In the genomic region with DNA sequence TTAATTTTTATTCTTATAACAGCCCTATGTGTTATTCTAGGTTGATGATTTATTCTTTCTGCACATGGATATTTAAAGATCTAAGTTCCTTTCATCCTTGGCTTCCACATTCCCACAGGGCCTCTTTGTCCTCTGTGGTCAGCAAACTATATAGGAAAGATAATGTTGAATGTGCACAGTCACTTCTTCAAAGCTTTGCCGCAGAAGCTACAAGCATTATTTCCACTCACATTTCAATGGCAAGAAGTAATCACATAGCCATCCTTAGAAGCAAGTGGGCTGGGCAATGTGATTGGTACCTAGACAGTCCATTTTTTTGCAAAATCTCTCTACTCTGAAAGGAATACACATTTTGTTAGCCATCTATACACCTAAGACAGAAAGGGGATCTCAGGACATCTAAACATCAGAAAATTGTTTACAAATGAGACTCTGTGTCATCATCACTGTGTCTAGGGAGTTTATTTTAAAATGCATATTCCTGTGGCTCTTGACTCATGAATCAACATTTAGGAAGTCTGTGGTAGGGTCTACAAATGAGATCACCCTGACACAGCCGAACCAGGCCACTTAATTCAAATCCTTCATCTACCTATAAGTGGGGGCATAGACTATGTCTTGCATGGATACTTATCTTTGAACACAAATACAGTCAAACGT, we compare ENCODE assay signal across 16 cellular contexts.
DNase-seq lines count a peak whose midpoint lies in the region; ATAC-seq and TF ChIP-seq lines count a peak whose summit lies in the region.
"Had no signal": no experiment of that assay in that cellular context is flagged by ENCODE, and none has a peak within 500 bp of the region (broad histone marks: within the 10 kb centered on the region; RNA-seq: fewer than 3 reads in every experiment).

No MANE protein-coding gene starts in this region.

- H3K9me3 ChIP-seq in GM23248 (ENCODE audit: low read depth): no peaks in the 10 kb centered on the region
- H3K9me3 ChIP-seq in fibroblast of lung (ENCODE audit: control insufficient read depth, insufficient read depth, low read depth, low read length): no peaks in the 10 kb centered on the region

- peaks cover 0 to 6% (median 0%) of the 10 kb centered on the region in 5 donors for H3K27me3 Mint-ChIP-seq in naive thymus-derived CD8-positive, alpha-beta T cell

- H4K20me1 ChIP-seq in GM23248 (ENCODE audit: insufficient read depth) (no peaks in the 10 kb centered on the region), fibroblast of lung (ENCODE audit: control insufficient read depth, extremely low read depth, insufficient read depth, low read length) (no peaks in the 10 kb centered on the region)

- 0 out of 2 replicates have a peak, but pooled peaks cover 9% of the 10 kb centered on the region for H3F3A ChIP-seq in GM23248 (ENCODE audit: insufficient read depth)

- DNase-seq in GM23248: peak; percentile 37
- DNase-seq in RPMI7951 (ENCODE audit: low read depth): peak; percentile 10
- peak; percentile 9 to 74 for DNase-seq in fibroblast of lung (ENCODE audit: low read depth in 2 of 2)
- DNase-seq in naive thymus-derived CD8-positive, alpha-beta T cell: no peak
- DNase-seq in NCI-H446 treated with DMSO at 0.1 percent for 48 hours (lab: John Stamatoyannopoulos, UW): no peak
- DNase-seq: C1 segment of cervical spinal cord, DMS 273 treated with DMSO at 0.1 percent for 48 hours, NCI-H1105 treated with DMSO at 0.1 percent for 48 hours, NCI-H187, NCI-H446, NCI-H774, SHP77 had no signal

- H3K4me3 Mint-ChIP-seq in naive thymus-derived CD8-positive, alpha-beta T cell: no peak overlapping the region

- H3K27ac Mint-ChIP-seq in naive thymus-derived CD8-positive, alpha-beta T cell: no peak overlapping the region

- H2AFZ ChIP-seq in GM23248 (no peak overlapping the region), fibroblast of lung (ENCODE audit: low read length) (no peak overlapping the region)

- H3K4me1 ChIP-seq in GM23248 (ENCODE audit: insufficient read depth) (peaks cover 15% of the 10 kb centered on the region), fibroblast of lung (ENCODE audit: control insufficient read depth, extremely low read depth, insufficient read depth, low read length) (no peaks in the 10 kb centered on the region)

- peaks cover 0 to 6% (median 0%) of the 10 kb centered on the region in 3 donors for H3K36me3 Mint-ChIP-seq in naive thymus-derived CD8-positive, alpha-beta T cell

- ATAC-seq in HG03025 (IDR thresholded peaks at IDR 0.05; ENCODE audit: low FRiP score, unreplicated experiment): no peak
- ATAC-seq in naive thymus-derived CD8-positive, alpha-beta T cell: no peak
- ATAC-seq in HG03520 (IDR thresholded peaks at IDR 0.05; ENCODE audit: unreplicated experiment): no peak
- ATAC-seq: Panc1 had no signal

- H3K36me3 ChIP-seq in GM23248 (ENCODE audit: low read depth) (no peaks in the 10 kb centered on the region), fibroblast of lung (ENCODE audit: control insufficient read depth, insufficient read depth, low read length) (no peaks in the 10 kb centered on the region)

- WGBS in GM23248 (ENCODE audit: low coverage in 1 of 2, low lambda C conversion rate in 2 of 2, missing lambda C conversion rate in 2 of 2), 2 experiments: 27 to 34% methylated on average over 3 of the region's 3 CpGs

- in situ Hi-C loops in GM23248 (cut with MboI): no loop called here

- H3K27ac ChIP-seq in GM23248 (0 out of 2 replicates have a peak overlapping the region, but pooled peaks have one; percentile 15), fibroblast of lung (ENCODE audit: insufficient read depth, low read length) (no peak overlapping the region)
- H3K27ac ChIP-seq: KMS-11 had no signal

- H3K4me3 ChIP-seq in GM23248 (no peak overlapping the region), fibroblast of lung (replicated peaks in 1 of 4; ENCODE audit: control extremely low read depth in 1 of 4, insufficient read depth in 1 of 4, low read depth in 3 of 4, low read length in 4 of 4) (no peak overlapping the region)

- H3K9ac ChIP-seq in GM23248 (no peak overlapping the region), fibroblast of lung (ENCODE audit: insufficient read depth, low read length) (no peak overlapping the region)
- H3K9ac ChIP-seq: KMS-11 had no signal

- H3K79me2 ChIP-seq in GM23248 (ENCODE audit: insufficient read depth) (no peaks in the 10 kb centered on the region), fibroblast of lung (ENCODE audit: control insufficient read depth, insufficient read depth, low read length) (no peaks in the 10 kb centered on the region)

- peaks cover 0 to 17% (median 4%) of the 10 kb centered on the region in 9 donors for H3K9me3 Mint-ChIP-seq in naive thymus-derived CD8-positive, alpha-beta T cell

- POLR2A ChIA-PET in naive thymus-derived CD8-positive, alpha-beta T cell (lab: Charles Lee): no interaction called here

- no peaks in the 10 kb centered on the region for H3K9me2 ChIP-seq in GM23248 (ENCODE audit: insufficient read depth)

- no peaks in the 10 kb centered on the region for H3K27me3 ChIP-seq in GM23248 (replicated peaks; ENCODE audit: insufficient read depth)
- H3K27me3 ChIP-seq in fibroblast of lung (ENCODE audit: control insufficient read depth, insufficient read depth, low read length): no peaks in the 10 kb centered on the region

- peak overlapping the region; percentile 14 for H3K4me2 ChIP-seq in GM23248 (ENCODE audit: unreplicated experiment)
- H3K4me2 ChIP-seq in fibroblast of lung (ENCODE audit: extremely low read depth, insufficient read depth, low read length): peak overlapping the region; percentile 13
- H3K4me2 ChIP-seq: KMS-11 had no signal

- H3K4me1 Mint-ChIP-seq in naive thymus-derived CD8-positive, alpha-beta T cell: no peaks in the 10 kb centered on the region

- TF ChIP-seq CTCF in fibroblast of lung (conservative IDR thresholded peaks at IDR 0.05 in 1 of 2, IDR thresholded peaks at IDR 0.05 in 1 of 2; ENCODE audit: low read depth in 1 of 2, low read length in 2 of 2): no peak

Comparison
In these comparisons a context has a peak if more than half of its experiments do, and no peak if none do; other contexts are left out.
1. DNase-seq: peak in GM23248 (single experiment), RPMI7951 (single experiment) and fibroblast of lung (2 of 2); none in naive thymus-derived CD8-positive, alpha-beta T cell (0 of 10) and NCI-H446 treated with DMSO at 0.1 percent for 48 hours (single experiment).